ENCODE assay signal across 17 cellular contexts in genomic region chr2:169036717-169037450, GRCh38. TPM values are rescaled to one million over a fixed set of nuclear protein-coding genes. Genes with fewer than 3 reads are reported as not detected.
DNase-seq lines count a peak whose midpoint lies in the region; ATAC-seq and TF ChIP-seq lines count a peak whose summit lies in the region.
"Had no signal": no experiment of that assay in that cellular context is flagged by ENCODE, and none has a peak within 500 bp of the region (broad histone marks: within the 10 kb centered on the region; RNA-seq: fewer than 3 reads in every experiment).

No MANE protein-coding gene starts in this region.

- DNase-seq in posterior cingulate gyrus (no peak), tibial nerve (ENCODE audit: low spot score in 2 of 2) (no peak), DMS153 treated with DMSO at 0.1 percent for 48 hours (lab: John Stamatoyannopoulos, UW; ENCODE audit: unreplicated experiment) (no peak), NAMALWA (ENCODE audit: low spot score) (no peak)
- DNase-seq: activated B cell treated with CpG ODN at 0.5 μM for 24 hours; activated gamma-delta T cell; CD4-positive, alpha-beta memory T cell; cerebellar nuclear complex; foreskin fibroblast; stimulated activated CD4-positive, alpha-beta T cell treated with anti-CD3 and anti-CD28 coated beads, Interleukin-4, amount 100 ng/mL, for 1 hour had no signal

- H3K4me1 ChIP-seq in esophagus (ENCODE audit: control insufficient read depth in 2 of 2, insufficient read depth in 2 of 2, low read length in 1 of 2) (no peaks in the 10 kb centered on the region), tibial nerve (no peaks in the 10 kb centered on the region)

- H3K27ac ChIP-seq in esophagus (ENCODE audit: low read depth in 2 of 2, low read length in 1 of 2) = peak overlapping the region; percentile 65 to 69
- no peak overlapping the region for H3K27ac ChIP-seq in tibial nerve

- H3K9me3 ChIP-seq in esophagus (ENCODE audit: control insufficient read depth in 2 of 2, insufficient read depth in 1 of 2, low read depth in 1 of 2, low read length in 1 of 2) = peaks cover 0 to 3% of the 10 kb centered on the region in 2 donors
- peaks cover 0 to 5% (median 0%) of the 10 kb centered on the region in 4 donors for H3K9me3 ChIP-seq in tibial nerve

- H3K36me3 ChIP-seq in esophagus (ENCODE audit: control insufficient read depth in 2 of 2, insufficient read depth in 2 of 2, low read length in 1 of 2) (no peaks in the 10 kb centered on the region), tibial nerve (no peaks in the 10 kb centered on the region)

- intact Hi-C loops in posterior cingulate gyrus (cut with DNase I) = no loop called here

- H3K4me3 ChIP-seq in esophagus (ENCODE audit: low read depth in 1 of 2, low read length in 2 of 2) = no peak overlapping the region
- H3K4me3 ChIP-seq in tibial nerve = no peak overlapping the region
- H3K4me3 ChIP-seq: lung had no signal

- TF ChIP-seq EP300 in tibial nerve (IDR thresholded peaks at IDR 0.05) = no peak

- TF ChIP-seq POLR2A in tibial nerve (IDR thresholded peaks at IDR 0.05) = no peak

- peak; percentile 46 for ATAC-seq in GM18858 (IDR thresholded peaks at IDR 0.05; ENCODE audit: unreplicated experiment)
- peak; percentile 53 for ATAC-seq in GM21576 (IDR thresholded peaks at IDR 0.05; ENCODE audit: unreplicated experiment)
- peak; percentile 67 for ATAC-seq in HG03432 (IDR thresholded peaks at IDR 0.05; ENCODE audit: unreplicated experiment)
- ATAC-seq: Panc1 had no signal

- no peak for TF ChIP-seq CTCF in tibial nerve (IDR thresholded peaks at IDR 0.05)

- H3K27me3 ChIP-seq in esophagus (ENCODE audit: control insufficient read depth in 1 of 2, insufficient read depth in 2 of 2, low read length in 2 of 2) (no peaks in the 10 kb centered on the region), tibial nerve (no peaks in the 10 kb centered on the region)

- 71 to 72% methylated on average over 4 of the region's 4 CpGs for WGBS in esophagus, 2 donors
- 72 to 78% methylated on average over 4 of the region's 4 CpGs for WGBS in tibial nerve, 2 donors

RNA-seq across cellular contexts. Expression of gene ABCB11, which starts 5.8 kb away (rescaled TPM):
- under 1 TPM; 0.01 to 0.04 TPM for polyA plus RNA-seq in esophagus
- under 1 TPM in 3 of 4 donors, not detected in 1; 0.30 to 0.63 (median 0.39) TPM for total RNA-seq in tibial nerve
- total RNA-seq: activated B cell treated with CpG ODN at 0.5 μM for 24 hours; CD4-positive, alpha-beta memory T cell had no signal
- polyA plus RNA-seq: CD4-positive, alpha-beta memory T cell had no signal

RNA-seq across cellular contexts. Expression of gene DHRS9, which starts 32.5 kb away (rescaled TPM):
- polyA plus RNA-seq in esophagus = 10 to 100 TPM in 1 of 2 donors, 1 to 10 TPM in 1; 9.2 to 33.4 TPM
- under 1 TPM in 3 of 4 donors, not detected in 1; 0.21 to 0.59 (median 0.22) TPM for total RNA-seq in tibial nerve
- total RNA-seq: progenitor cell of endocrine pancreas had no signal
- polyA plus RNA-seq: CD4-positive, alpha-beta memory T cell had no signal

Comparison
In these comparisons a context has a peak if more than half of its experiments do, and no peak if none do; other contexts are left out.
1. H3K27ac ChIP-seq: peak in esophagus (2 of 2); none in tibial nerve (0 of 4).
2. Peak in every context shown above with its lines, with median percentiles within 50 percentile points of each other: ATAC-seq.